ENCODE assay signal across 14 cellular contexts in genomic region chr5:31771045-31771444, GRCh38.
A peak's percentile ranks its signal among the peaks of the same experiment; 100 is the strongest.
DNase-seq lines count a peak whose midpoint lies in the region; ATAC-seq, FAIRE-seq and TF ChIP-seq lines count a peak whose summit lies in the region.
"Had no signal": no experiment of that assay in that cellular context is flagged by ENCODE, and none has a peak within 500 bp of the region (broad histone marks: within the 10 kb centered on the region; RNA-seq: fewer than 3 reads in every experiment).

No MANE protein-coding gene starts in this region.

- H3K79me2 ChIP-seq in MM.1S (ENCODE audit: low read length) = no peaks in the 10 kb centered on the region

- H2AFZ ChIP-seq in MM.1S (ENCODE audit: low read length) (no peak overlapping the region), neuronal stem cell (ENCODE audit: low read length) (no peak overlapping the region)

- H3K23ac ChIP-seq in neuronal stem cell (ENCODE audit: low read depth, low read length, poor library complexity) = no peak overlapping the region

- no peak overlapping the region for H3K18ac ChIP-seq in neuronal stem cell (ENCODE audit: low read length)

- DNase-seq in GM18507 (ENCODE audit: extremely low spot score, insufficient read length, low read depth) (no peak), MM.1S (peak; percentile 24), GDM1 (lab: John Stamatoyannopoulos, UW) (no peak), neuronal stem cell (ENCODE audit: low spot score) (no peak), erythroblast (lab: John Stamatoyannopoulos, UW) (no peak), NCI-H2171 treated with DMSO at 0.1 percent for 48 hours (lab: John Stamatoyannopoulos, UW) (no peak)
- DNase-seq: activated CD4-positive, alpha-beta memory T cell treated with anti-CD3 and anti-CD28 coated beads, Interleukin-2, amount 10 ng/mL, durations not matched to agents 7 days and 5 days; amygdala; CD4-positive, alpha-beta memory T cell; endodermal cell; KBM-7; NCI-H2171 had no signal

- peaks cover 15% of the 10 kb centered on the region for H3K4me1 ChIP-seq in MM.1S (ENCODE audit: low read length)
- peaks cover 0 to 2% of the 10 kb centered on the region in 2 donors for H3K4me1 ChIP-seq in neuronal stem cell (ENCODE audit: control insufficient read depth in 2 of 2, insufficient read depth in 1 of 2, low read depth in 1 of 2, low read length in 2 of 2)

- no peak overlapping the region for H2BK5ac ChIP-seq in neuronal stem cell (ENCODE audit: low read length)

- no peaks in the 10 kb centered on the region for H4K20me1 ChIP-seq in MM.1S (ENCODE audit: insufficient read depth, low read length)

- no peaks in the 10 kb centered on the region for H3K36me3 ChIP-seq in MM.1S (replicated peaks; ENCODE audit: insufficient read depth, low read length)
- no peaks in the 10 kb centered on the region for H3K36me3 ChIP-seq in neuronal stem cell (replicated peaks in 1 of 2; ENCODE audit: control insufficient read depth in 2 of 2, insufficient read depth in 2 of 2, low read length in 2 of 2)

- no peak overlapping the region for H4K91ac ChIP-seq in neuronal stem cell (ENCODE audit: low read depth, low read length, poor library complexity)

- no peak for TF ChIP-seq CTCF in MM.1S (IDR thresholded peaks at IDR 0.05; ENCODE audit: low read length)

- H3K27ac ChIP-seq in MM.1S (ENCODE audit: low read length) = no peak overlapping the region
- H3K27ac ChIP-seq in neuronal stem cell (replicated peaks; ENCODE audit: low read length) = no peak overlapping the region

- H2BK12ac ChIP-seq in neuronal stem cell (ENCODE audit: low read length) = no peak overlapping the region

- H3K4me2 ChIP-seq in MM.1S (ENCODE audit: low read depth, low read length) (peak overlapping the region; percentile 34), neuronal stem cell (ENCODE audit: insufficient read depth, low read length, poor library complexity, severe bottlenecking) (no peak overlapping the region)

- H3K9me3 ChIP-seq in MM.1S (replicated peaks; ENCODE audit: insufficient read depth, low read length) = no peaks in the 10 kb centered on the region
- peaks cover 0 to 2% of the 10 kb centered on the region in 2 donors for H3K9me3 ChIP-seq in neuronal stem cell (replicated peaks in 1 of 2; ENCODE audit: control insufficient read depth in 2 of 2, insufficient read depth in 1 of 2, low read depth in 1 of 2, low read length in 2 of 2)

- peak; percentile 36 for FAIRE-seq in GM18507 (lab: Jason Lieb, UNC)

- H3K14ac ChIP-seq in neuronal stem cell (ENCODE audit: low read length) = no peak overlapping the region

- H3K4ac ChIP-seq in neuronal stem cell (ENCODE audit: low read length) = no peak overlapping the region

- H3K79me1 ChIP-seq in neuronal stem cell (ENCODE audit: low read depth, low read length) = no peaks in the 10 kb centered on the region

- H3K9ac ChIP-seq in MM.1S (ENCODE audit: low read length) = no peak overlapping the region
- H3K9ac ChIP-seq in neuronal stem cell (ENCODE audit: low read depth, low read length, poor library complexity) = no peak overlapping the region

- H2AK5ac ChIP-seq in neuronal stem cell (ENCODE audit: low read depth, low read length) = no peak overlapping the region

- no peaks in the 10 kb centered on the region; the same call in 1 of the 2 replicates for H3F3A ChIP-seq in MM.1S (ENCODE audit: insufficient read depth, low read length)

- no peak overlapping the region for H3K4me3 ChIP-seq in MM.1S (ENCODE audit: low read length)
- H3K4me3 ChIP-seq in neuronal stem cell (ENCODE audit: low read length in 2 of 2) = no peak overlapping the region

- no peak overlapping the region for H2BK120ac ChIP-seq in neuronal stem cell (ENCODE audit: low read depth, low read length)

- no peaks in the 10 kb centered on the region for H3K27me3 ChIP-seq in MM.1S (replicated peaks; ENCODE audit: insufficient read depth, low read length)
- H3K27me3 ChIP-seq in neuronal stem cell (ENCODE audit: control insufficient read depth in 3 of 3, insufficient read depth in 3 of 3, low read depth in 1 of 3, low read length in 3 of 3) = no peaks in the 10 kb centered on the region

- ATAC-seq in GM19467 (IDR thresholded peaks at IDR 0.05; ENCODE audit: unreplicated experiment) (peak; percentile 82), HG02943 (IDR thresholded peaks at IDR 0.05; ENCODE audit: low read depth, unreplicated experiment) (peak; percentile 81)

- no peak for TF ChIP-seq POLR2A in erythroblast (IDR thresholded peaks at IDR 0.05; ENCODE audit: low read length)

- no peaks in the 10 kb centered on the region for H3K9me2 ChIP-seq in MM.1S (replicated peaks; ENCODE audit: insufficient read depth, low read length)

- H4K8ac ChIP-seq in neuronal stem cell (ENCODE audit: low read depth, low read length) = no peak overlapping the region

- H2BK15ac ChIP-seq in neuronal stem cell (ENCODE audit: low read length) = no peak overlapping the region

- no CpG with 5 or more reads among the region's 1 CpG for WGBS in neuronal stem cell (ENCODE audit: extremely low coverage in 2 of 2, insufficient read length in 2 of 2, insufficient replicate concordance in 1 of 2), 2 donors
